In genomic region chr19:50252887-50253268, GRCh38 we compare ENCODE assay signal across 19 cellular contexts.
"Had no signal": no experiment of that assay in that cellular context is flagged by ENCODE, and none has a peak within 500 bp of the region (broad histone marks: within the 10 kb centered on the region; RNA-seq: fewer than 3 reads in every experiment).

No MANE protein-coding gene starts in this region.

- H3K27ac ChIP-seq: HL-60, PC-9, Peyer's patch, SJCRH30 had no signal

- ATAC-seq: Right ventricle myocardium inferior had no signal

- H3K36me3 ChIP-seq: MG63 had no signal

- H3K27me3 ChIP-seq: Peyer's patch, SJCRH30 had no signal

- H3K4me3 ChIP-seq: MG63, PC-9, Peyer's patch, SJCRH30 had no signal

- FAIRE-seq: HTR-8/SVneo had no signal

- H2AFZ ChIP-seq: PC-9 had no signal

- H3K4me1 ChIP-seq: Peyer's patch, SJCRH30 had no signal

- DNase-seq: MG63; NCI-H1092; NCI-H187; NCI-H2029; NCI-H2081 treated with DMSO at 0.1 percent for 48 hours; NCI-H2171; NCI-H226; NCI-H510A; NCI-H524 treated with DMSO at 0.1 percent for 48 hours; NCI-H69; NCI-H774; NK-92 treated with Interleukin-12 subunit alpha and Interleukin-12 subunit beta, amount 100 ng/mL, for 24 hours; PC-9; SHP77 treated with DMSO at 0.1 percent for 48 hours had no signal

- H3K4me2 ChIP-seq: PC-9 had no signal
